Comparison of ENCODE assay signal across 25 cellular contexts in genomic region chr4:6609415-6610079, GRCh38.
"Had no signal": no experiment of that assay in that cellular context is flagged by ENCODE, and none has a peak within 500 bp of the region (broad histone marks: within the 10 kb centered on the region; RNA-seq: fewer than 3 reads in every experiment).

No MANE protein-coding gene starts in this region.

- ATAC-seq: activated CD4-positive, CD25-positive, alpha-beta regulatory T cell treated with anti-CD3 and anti-CD28 coated beads, Interleukin-2, amount 50 U/mL, for 24 hours; Panc1 had no signal

- H3K4me3 Mint-ChIP-seq: activated CD8-positive, alpha-beta T cell treated with anti-CD3 and anti-CD28 coated beads, Interleukin-2, amount 10 ng/mL, durations not matched to agents 7 days and 5 days; activated naive CD4-positive, alpha-beta T cell treated with anti-CD3 and anti-CD28 coated beads, Interleukin-2, amount 10 ng/mL, durations not matched to agents 7 days and 5 days; activated naive CD8-positive, alpha-beta T cell treated with anti-CD3 and anti-CD28 coated beads for 36 hours; activated T-cell treated with anti-CD3 and anti-CD28 coated beads, Interleukin-2, amount 50 U/mL, for 72 hours; IgD-negative memory B cell; T-helper 1 cell treated with Interleukin-12 subunit alpha and Interleukin-12 subunit beta and Interleukin-4 antibody, amounts not matched to agents 30 μg/mL and 1 μg/mL, for 36 hours had no signal

- H3K4me3 ChIP-seq: MG63, SJSA1 had no signal

- H3K9me3 ChIP-seq: MG63, SJSA1 had no signal

- H3K36me3 ChIP-seq: MG63 had no signal

- H3K27ac ChIP-seq: KMS-11, SJSA1 had no signal

- DNase-seq: activated CD4-positive, alpha-beta T cell treated with anti-CD3 and anti-CD28 coated beads for 4 hours; activated CD4-positive, alpha-beta T cell treated with anti-CD3 and anti-CD28 coated beads, Interleukin-2, amount 50 U/mL, for 4 hours; activated naive CD4-positive, alpha-beta T cell treated with anti-CD3 and anti-CD28 coated beads, Interleukin-2, amount 10 ng/mL, durations not matched to agents 7 days and 5 days; activated T-cell treated with anti-CD3 and anti-CD28 coated beads, Interleukin-2, amount 50 U/mL, for 72 hours; cerebellar nuclear complex; MG63; MV-4-11; NCI-H1092 treated with DMSO at 0.1 percent for 48 hours; NCI-H1417 treated with DMSO at 0.1 percent for 48 hours; NCI-H1694 treated with DMSO at 0.1 percent for 48 hours; NCI-H2029 treated with DMSO at 0.1 percent for 48 hours; NCI-H446; OCI-M1; RPMI8226; SHP77; SW 1271 had no signal

- H3K27ac Mint-ChIP-seq: activated CD8-positive, alpha-beta T cell treated with anti-CD3 and anti-CD28 coated beads, Interleukin-2, amount 10 ng/mL, durations not matched to agents 7 days and 5 days; activated naive CD4-positive, alpha-beta T cell treated with anti-CD3 and anti-CD28 coated beads, Interleukin-2, amount 10 ng/mL, durations not matched to agents 7 days and 5 days; activated naive CD8-positive, alpha-beta T cell treated with anti-CD3 and anti-CD28 coated beads for 36 hours; activated T-cell treated with anti-CD3 and anti-CD28 coated beads, Interleukin-2, amount 50 U/mL, for 72 hours; activated T-helper 2 cell treated with anti-CD3 and anti-CD28 coated beads, Interferon-gamma antibody, Interleukin-2, Interleukin-4, amounts not matched to agents 10 μg/mL and 5 μg/mL and 100 μg/mL, durations not matched to agents 14 hours and 24 hours and 36 hours; IgD-negative memory B cell; T-helper 1 cell treated with Interleukin-12 subunit alpha and Interleukin-12 subunit beta and Interleukin-4 antibody, amounts not matched to agents 30 μg/mL and 1 μg/mL, for 36 hours had no signal

- H3K4me1 ChIP-seq: SJSA1 had no signal

- H3K27me3 ChIP-seq: MG63, SJSA1 had no signal

- H3K4me1 Mint-ChIP-seq: activated naive CD4-positive, alpha-beta T cell treated with anti-CD3 and anti-CD28 coated beads, Interleukin-2, amount 10 ng/mL, durations not matched to agents 7 days and 5 days had no signal

- H3K27me3 Mint-ChIP-seq: activated naive CD4-positive, alpha-beta T cell treated with anti-CD3 and anti-CD28 coated beads, Interleukin-2, amount 10 ng/mL, durations not matched to agents 7 days and 5 days; activated naive CD8-positive, alpha-beta T cell treated with anti-CD3 and anti-CD28 coated beads for 36 hours; IgD-negative memory B cell had no signal
